20 cellular contexts compared by ENCODE assay signal in the genomic region with DNA sequence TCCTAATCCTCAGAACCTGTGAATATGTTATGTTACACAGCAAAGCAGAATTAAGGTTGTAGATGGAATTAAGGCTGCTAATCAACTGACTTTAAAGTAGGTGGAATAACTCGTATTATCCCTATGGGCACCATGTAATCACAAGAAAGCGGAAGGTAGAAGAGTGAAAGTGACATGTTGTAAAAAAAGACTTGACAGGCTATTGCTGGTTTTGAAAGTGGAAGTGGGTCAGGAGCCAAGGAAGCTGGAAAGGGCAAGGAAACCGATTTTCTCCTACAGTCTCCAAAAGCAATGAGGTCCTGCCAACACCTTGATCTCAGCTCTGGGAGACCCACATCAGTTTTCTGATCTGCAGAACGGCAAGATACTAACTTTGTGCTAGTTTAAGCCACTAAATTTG. TPM values are rescaled to one million over a fixed set of nuclear protein-coding genes. Genes with fewer than 3 reads are reported as not detected.
"Had no signal": no experiment of that assay in that cellular context is flagged by ENCODE, and none has a peak within 500 bp of the region (broad histone marks: within the 10 kb centered on the region; RNA-seq: fewer than 3 reads in every experiment).

No MANE protein-coding gene starts in this region.

- DNase-seq: activated CD4-positive, CD25-positive, alpha-beta regulatory T cell; activated CD8-positive, alpha-beta T cell treated with anti-CD3 and anti-CD28 coated beads, Interleukin-2, amount 10 ng/mL, durations not matched to agents 7 days and 5 days; activated effector memory CD4-positive, alpha-beta T cell treated with Interleukin-2 at 50 U/mL for 16 hours; activated naive CD4-positive, alpha-beta T cell treated with anti-CD3 and anti-CD28 coated beads, Interleukin-2, amount 10 ng/mL, durations not matched to agents 7 days and 5 days; activated T-cell treated with anti-CD3 and anti-CD28 coated beads, Interleukin-2, amount 50 U/mL, for 24 hours; gastrocnemius medialis; head of caudate nucleus; midbrain; stimulated activated CD4-positive, alpha-beta T cell treated with anti-CD3 and anti-CD28 coated beads, Interleukin-4, amount 100 ng/mL, for 24 hours; stomach had no signal

- H3K4me1 Mint-ChIP-seq: activated CD4-positive, alpha-beta T cell treated with anti-CD3 and anti-CD28 coated beads, Interleukin-2, amount 10 ng/mL, durations not matched to agents 24 days and 14 days; activated naive CD4-positive, alpha-beta T cell treated with anti-CD3 and anti-CD28 coated beads, Interleukin-2, amount 10 ng/mL, durations not matched to agents 7 days and 5 days; central memory CD8-positive, alpha-beta T cell; stimulated activated effector memory CD8-positive, alpha-beta T cell treated with anti-CD3 and anti-CD28 coated beads, Interleukin-12 subunit alpha, Interleukin-12 subunit beta, amount 100 ng/mL, for 72 hours had no signal

- H3K9me3 Mint-ChIP-seq: activated naive CD4-positive, alpha-beta T cell treated with anti-CD3 and anti-CD28 coated beads, Interleukin-2, amount 10 ng/mL, durations not matched to agents 7 days and 5 days; activated T-cell treated with anti-CD3 and anti-CD28 coated beads, Interleukin-2, amount 50 U/mL, for 24 hours; central memory CD8-positive, alpha-beta T cell; nephron; stimulated activated effector memory CD8-positive, alpha-beta T cell treated with anti-CD3 and anti-CD28 coated beads, Interleukin-12 subunit alpha, Interleukin-12 subunit beta, amount 100 ng/mL, for 72 hours; type B pancreatic cell had no signal

- H3K27me3 Mint-ChIP-seq: activated T-cell treated with anti-CD3 and anti-CD28 coated beads, Interleukin-2, amount 50 U/mL, for 24 hours; central memory CD8-positive, alpha-beta T cell; type B pancreatic cell had no signal

- ATAC-seq: activated CD8-positive, alpha-beta T cell treated with anti-CD3 and anti-CD28 coated beads, Interleukin-2, amount 10 ng/mL, durations not matched to agents 7 days and 5 days; gastrocnemius medialis; left lobe of liver; sciatic nerve; stimulated activated effector memory CD8-positive, alpha-beta T cell treated with anti-CD3 and anti-CD28 coated beads, Interleukin-12 subunit alpha, Interleukin-12 subunit beta, amount 100 ng/mL, for 72 hours had no signal

- H3K27ac Mint-ChIP-seq: activated CD4-positive, alpha-beta T cell treated with anti-CD3 and anti-CD28 coated beads, Interleukin-2, amount 10 ng/mL, durations not matched to agents 24 days and 14 days; activated CD8-positive, alpha-beta T cell treated with anti-CD3 and anti-CD28 coated beads, Interleukin-2, amount 10 ng/mL, durations not matched to agents 7 days and 5 days; activated naive CD4-positive, alpha-beta T cell treated with anti-CD3 and anti-CD28 coated beads, Interleukin-2, amount 10 ng/mL, durations not matched to agents 7 days and 5 days; activated T-cell treated with anti-CD3 and anti-CD28 coated beads, Interleukin-2, amount 50 U/mL, for 24 hours; nephron; stimulated activated effector memory CD8-positive, alpha-beta T cell treated with anti-CD3 and anti-CD28 coated beads, Interleukin-12 subunit alpha, Interleukin-12 subunit beta, amount 100 ng/mL, for 72 hours; type B pancreatic cell had no signal

- H3K4me3 Mint-ChIP-seq: activated CD4-positive, alpha-beta T cell treated with anti-CD3 and anti-CD28 coated beads, Interleukin-2, amount 10 ng/mL, durations not matched to agents 24 days and 14 days; activated CD8-positive, alpha-beta T cell treated with anti-CD3 and anti-CD28 coated beads, Interleukin-2, amount 10 ng/mL, durations not matched to agents 7 days and 5 days; activated naive CD4-positive, alpha-beta T cell treated with anti-CD3 and anti-CD28 coated beads, Interleukin-2, amount 10 ng/mL, durations not matched to agents 7 days and 5 days; activated T-cell treated with anti-CD3 and anti-CD28 coated beads, Interleukin-2, amount 50 U/mL, for 24 hours; central memory CD8-positive, alpha-beta T cell; nephron; stimulated activated effector memory CD8-positive, alpha-beta T cell treated with anti-CD3 and anti-CD28 coated beads, Interleukin-12 subunit alpha, Interleukin-12 subunit beta, amount 100 ng/mL, for 72 hours; type B pancreatic cell had no signal

- H3K36me3 Mint-ChIP-seq: activated naive CD4-positive, alpha-beta T cell treated with anti-CD3 and anti-CD28 coated beads, Interleukin-2, amount 10 ng/mL, durations not matched to agents 7 days and 5 days; stimulated activated effector memory CD8-positive, alpha-beta T cell treated with anti-CD3 and anti-CD28 coated beads, Interleukin-12 subunit alpha, Interleukin-12 subunit beta, amount 100 ng/mL, for 72 hours; type B pancreatic cell had no signal

- FAIRE-seq: endometrium, keratinocyte had no signal

RNA-seq across cellular contexts. Expression of a gene that starts 6.6 kb away (rescaled TPM):
- total RNA-seq: activated CD8-positive, alpha-beta T cell treated with anti-CD3 and anti-CD28 coated beads, Interleukin-2, amount 10 ng/mL, durations not matched to agents 7 days and 5 days; ascending aorta had no signal
